Comparison of ENCODE assay signal across 1 cellular context in the genomic region with DNA sequence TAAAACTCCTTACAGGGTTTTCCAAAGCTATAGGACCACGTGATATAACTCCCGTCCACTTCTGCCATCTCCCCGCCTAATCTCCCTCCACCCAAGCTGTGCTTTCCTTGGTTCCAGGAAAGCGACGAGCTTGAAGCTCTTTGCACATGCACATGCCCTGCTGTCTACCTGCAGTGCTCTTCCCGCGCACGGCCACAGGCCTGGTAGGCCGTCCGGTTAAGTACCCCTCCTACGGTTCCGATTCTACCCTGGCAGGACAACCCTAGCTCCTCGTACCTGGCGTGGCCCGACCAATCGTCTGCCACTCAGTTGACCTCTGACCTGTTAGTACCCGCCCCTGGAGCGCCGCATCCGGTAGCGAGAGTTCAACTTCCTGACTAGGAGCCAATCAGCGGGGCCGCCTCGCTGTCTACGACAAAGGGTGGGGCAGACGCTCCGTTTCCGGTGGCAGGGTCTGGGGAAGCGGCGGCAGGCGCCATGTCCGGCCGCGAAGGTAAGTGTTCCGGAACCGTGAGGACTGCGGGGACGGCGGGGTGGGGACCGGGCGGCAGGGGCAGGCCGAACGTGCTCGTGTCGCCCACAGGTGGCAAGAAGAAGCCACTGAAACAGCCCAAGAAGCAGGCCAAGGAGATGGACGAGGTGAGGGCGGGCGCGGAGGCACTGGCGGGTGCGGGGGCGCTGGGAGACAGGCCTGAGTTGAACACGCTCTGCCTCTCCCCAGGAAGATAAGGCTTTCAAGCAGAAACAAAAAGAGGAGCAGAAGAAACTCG.
TF ChIP-seq lines count a peak whose summit lies in the region.

A gene with protein sequence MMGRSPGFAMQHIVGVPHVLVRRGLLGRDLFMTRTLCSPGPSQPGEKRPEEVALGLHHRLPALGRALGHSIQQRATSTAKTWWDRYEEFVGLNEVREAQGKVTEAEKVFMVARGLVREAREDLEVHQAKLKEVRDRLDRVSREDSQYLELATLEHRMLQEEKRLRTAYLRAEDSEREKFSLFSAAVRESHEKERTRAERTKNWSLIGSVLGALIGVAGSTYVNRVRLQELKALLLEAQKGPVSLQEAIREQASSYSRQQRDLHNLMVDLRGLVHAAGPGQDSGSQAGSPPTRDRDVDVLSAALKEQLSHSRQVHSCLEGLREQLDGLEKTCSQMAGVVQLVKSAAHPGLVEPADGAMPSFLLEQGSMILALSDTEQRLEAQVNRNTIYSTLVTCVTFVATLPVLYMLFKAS (minus strand): TSS at position 300 of the 770 bp plus-strand sequence. CDS start 4,991 bp downstream, outside the sequence.
A gene (plus strand): TSS at position 438 of the 770 bp plus-strand sequence. CDS start 40 bp downstream, at position 478.

TF ChIP-seq in WTC11, 78 proteins besides CTCF, POLR2A, EP300 and RAD21 (continued from another document):
- TF ChIP-seq, protein P1, sequence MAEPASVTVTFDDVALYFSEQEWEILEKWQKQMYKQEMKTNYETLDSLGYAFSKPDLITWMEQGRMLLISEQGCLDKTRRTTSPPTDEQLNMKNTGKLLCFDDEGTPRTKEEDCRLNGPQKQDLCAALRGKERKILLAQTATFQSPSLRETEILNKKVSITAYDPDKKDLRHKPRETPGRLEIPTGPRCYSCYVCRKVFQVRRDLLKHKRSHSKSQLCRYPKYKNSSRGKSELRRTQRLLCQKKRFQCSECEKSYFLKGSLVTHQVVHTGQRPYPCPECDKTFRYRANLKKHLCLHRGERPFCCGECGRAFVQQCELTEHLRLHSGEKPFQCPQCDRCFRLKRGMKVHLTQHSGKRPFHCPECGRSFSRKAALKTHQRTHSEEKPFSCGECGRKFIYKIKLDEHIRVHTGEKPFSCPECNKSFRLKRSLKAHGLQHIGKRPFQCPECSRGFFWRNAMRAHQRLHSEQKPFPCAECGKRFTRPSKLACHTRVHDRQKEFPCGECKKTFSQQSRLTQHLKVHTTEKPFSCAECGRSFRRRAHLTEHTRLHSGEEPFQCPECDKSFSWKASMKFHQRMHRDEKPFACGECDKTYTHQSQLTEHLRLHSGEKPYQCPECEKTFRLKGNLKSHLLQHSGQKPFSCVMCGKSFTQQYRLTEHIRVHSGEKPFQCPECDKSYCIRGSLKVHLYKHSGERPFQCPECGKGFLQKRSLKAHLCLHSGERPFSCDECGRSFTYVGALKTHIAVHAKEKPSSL (CRISPR knock-in tag; conservative IDR thresholded peaks at IDR 0.05), result no peak
- TF ChIP-seq GABPB1 (CRISPR knock-in tag; IDR thresholded peaks at IDR 0.05) (peak; percentile 71), CREB1 (CRISPR knock-in tag; IDR thresholded peaks at IDR 0.05) (0 out of 2 replicates have a peak, but pooled peaks have one; percentile 61)
- TF ChIP-seq, protein P2, sequence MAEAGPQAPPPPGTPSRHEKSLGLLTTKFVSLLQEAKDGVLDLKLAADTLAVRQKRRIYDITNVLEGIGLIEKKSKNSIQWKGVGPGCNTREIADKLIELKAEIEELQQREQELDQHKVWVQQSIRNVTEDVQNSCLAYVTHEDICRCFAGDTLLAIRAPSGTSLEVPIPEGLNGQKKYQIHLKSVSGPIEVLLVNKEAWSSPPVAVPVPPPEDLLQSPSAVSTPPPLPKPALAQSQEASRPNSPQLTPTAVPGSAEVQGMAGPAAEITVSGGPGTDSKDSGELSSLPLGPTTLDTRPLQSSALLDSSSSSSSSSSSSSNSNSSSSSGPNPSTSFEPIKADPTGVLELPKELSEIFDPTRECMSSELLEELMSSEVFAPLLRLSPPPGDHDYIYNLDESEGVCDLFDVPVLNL (CRISPR knock-in tag; IDR thresholded peaks at IDR 0.05; ENCODE audit: borderline replicate concordance, low read depth), result no peak
- TF ChIP-seq, protein P3, sequence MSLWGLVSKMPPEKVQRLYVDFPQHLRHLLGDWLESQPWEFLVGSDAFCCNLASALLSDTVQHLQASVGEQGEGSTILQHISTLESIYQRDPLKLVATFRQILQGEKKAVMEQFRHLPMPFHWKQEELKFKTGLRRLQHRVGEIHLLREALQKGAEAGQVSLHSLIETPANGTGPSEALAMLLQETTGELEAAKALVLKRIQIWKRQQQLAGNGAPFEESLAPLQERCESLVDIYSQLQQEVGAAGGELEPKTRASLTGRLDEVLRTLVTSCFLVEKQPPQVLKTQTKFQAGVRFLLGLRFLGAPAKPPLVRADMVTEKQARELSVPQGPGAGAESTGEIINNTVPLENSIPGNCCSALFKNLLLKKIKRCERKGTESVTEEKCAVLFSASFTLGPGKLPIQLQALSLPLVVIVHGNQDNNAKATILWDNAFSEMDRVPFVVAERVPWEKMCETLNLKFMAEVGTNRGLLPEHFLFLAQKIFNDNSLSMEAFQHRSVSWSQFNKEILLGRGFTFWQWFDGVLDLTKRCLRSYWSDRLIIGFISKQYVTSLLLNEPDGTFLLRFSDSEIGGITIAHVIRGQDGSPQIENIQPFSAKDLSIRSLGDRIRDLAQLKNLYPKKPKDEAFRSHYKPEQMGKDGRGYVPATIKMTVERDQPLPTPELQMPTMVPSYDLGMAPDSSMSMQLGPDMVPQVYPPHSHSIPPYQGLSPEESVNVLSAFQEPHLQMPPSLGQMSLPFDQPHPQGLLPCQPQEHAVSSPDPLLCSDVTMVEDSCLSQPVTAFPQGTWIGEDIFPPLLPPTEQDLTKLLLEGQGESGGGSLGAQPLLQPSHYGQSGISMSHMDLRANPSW (CRISPR knock-in tag; conservative IDR thresholded peaks at IDR 0.05; ENCODE audit: low read depth), result no peak
- TF ChIP-seq, protein P4, sequence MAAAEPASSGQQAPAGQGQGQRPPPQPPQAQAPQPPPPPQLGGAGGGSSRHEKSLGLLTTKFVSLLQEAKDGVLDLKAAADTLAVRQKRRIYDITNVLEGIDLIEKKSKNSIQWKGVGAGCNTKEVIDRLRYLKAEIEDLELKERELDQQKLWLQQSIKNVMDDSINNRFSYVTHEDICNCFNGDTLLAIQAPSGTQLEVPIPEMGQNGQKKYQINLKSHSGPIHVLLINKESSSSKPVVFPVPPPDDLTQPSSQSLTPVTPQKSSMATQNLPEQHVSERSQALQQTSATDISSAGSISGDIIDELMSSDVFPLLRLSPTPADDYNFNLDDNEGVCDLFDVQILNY (CRISPR knock-in tag; IDR thresholded peaks at IDR 0.05), result peak; percentile 72; the same call in 1 of the 2 replicates
